Comparison of ENCODE assay signal across 8 cellular contexts in the genomic region with DNA sequence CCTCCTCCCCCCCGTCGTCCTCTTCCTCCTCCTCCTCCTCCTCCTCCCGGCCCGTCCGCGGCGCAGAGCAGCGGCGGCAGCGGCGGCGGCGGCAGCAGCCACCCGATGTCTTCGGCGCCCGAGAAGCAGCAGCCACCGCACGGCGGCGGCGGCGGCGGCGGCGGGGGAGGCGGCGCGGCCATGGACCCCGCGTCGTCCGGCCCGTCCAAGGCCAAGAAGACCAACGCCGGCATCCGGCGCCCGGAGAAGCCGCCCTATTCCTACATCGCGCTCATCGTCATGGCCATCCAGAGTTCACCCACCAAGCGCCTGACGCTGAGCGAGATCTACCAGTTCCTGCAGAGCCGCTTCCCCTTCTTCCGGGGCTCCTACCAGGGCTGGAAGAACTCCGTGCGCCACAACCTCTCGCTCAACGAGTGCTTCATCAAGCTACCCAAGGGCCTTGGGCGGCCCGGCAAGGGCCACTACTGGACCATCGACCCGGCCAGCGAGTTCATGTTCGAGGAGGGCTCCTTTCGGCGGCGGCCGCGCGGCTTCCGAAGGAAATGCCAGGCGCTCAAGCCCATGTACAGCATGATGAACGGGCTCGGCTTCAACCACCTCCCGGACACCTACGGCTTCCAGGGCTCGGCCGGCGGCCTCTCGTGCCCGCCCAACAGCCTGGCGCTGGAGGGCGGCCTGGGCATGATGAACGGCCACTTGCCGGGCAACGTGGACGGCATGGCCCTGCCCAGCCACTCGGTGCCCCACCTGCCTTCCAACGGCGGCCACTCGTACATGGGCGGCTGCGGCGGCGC. TPM values are rescaled to one million over a fixed set of nuclear protein-coding genes. Genes with fewer than 3 reads are reported as not detected.
DNase-seq lines count a peak whose midpoint lies in the region; ATAC-seq, FAIRE-seq and TF ChIP-seq lines count a peak whose summit lies in the region.

TSS of gene FOXF1 (plus strand) at position 63 of the 797 bp plus-strand sequence. CDS start at position 106, 43 bp downstream.

- H3K27ac ChIP-seq in AG04450 (ENCODE audit: low read depth, low read length) (peak within 1 kb of the TSS; percentile 97), cingulate gyrus (ENCODE audit: low read depth, low read length) (peak within 1 kb of the TSS; percentile 54)

- no peaks in the 10 kb centered on the region for H3K27me3 ChIP-seq in AG04450 (ENCODE audit: control insufficient read depth, insufficient read depth, low read length)

- H3K27me3 Mint-ChIP-seq in mesothelial cell of epicardium (ENCODE audit: low read depth), result peaks cover 90% of the 10 kb centered on the region

- ATAC-seq in HG03159 (IDR thresholded peaks at IDR 0.05; ENCODE audit: unreplicated experiment), result no peak

- POLR2A ChIA-PET in AG04450 (lab: Yijun Ruan, JAX), result interaction anchor here (0.5 to 2.6 kb wide), 14 partner anchors 8 to 488 kb away, joined by 3 to 20 read pairs (median 4); no protein-coding TSS in a partner anchor

- peak; percentile 69 for DNase-seq in AG04450 (ENCODE audit: low read depth, low spot score)
- no peak for DNase-seq in HTR-8/SVneo (ENCODE audit: insufficient read length, low spot score)
- no peak for DNase-seq in mesothelial cell of epicardium (ENCODE audit: low spot score in 2 of 2, unreplicated experiment in 2 of 2)
- no peak for DNase-seq in GDM1 (lab: John Stamatoyannopoulos, UW)
- no peak for DNase-seq in NCI-H2107 (lab: John Stamatoyannopoulos, UW)
- DNase-seq in anterior cingulate cortex (lab: John Stamatoyannopoulos, UW), result no peak

- CTCF ChIA-PET in AG04450 (lab: Charles Lee), result interaction anchor here (0.6 kb wide), 1 partner anchor 83 kb away, joined by 3 read pairs; no protein-coding TSS in a partner anchor

- TF ChIP-seq CTCF in AG04450 (IDR thresholded peaks at IDR 0.05; ENCODE audit: low read depth, low read length) (no peak), mesothelial cell of epicardium (IDR thresholded peaks at IDR 0.05; ENCODE audit: unreplicated experiment) (no peak)

- no peaks in the 10 kb centered on the region for H3K36me3 Mint-ChIP-seq in mesothelial cell of epicardium

- peak within 1 kb of the TSS; percentile 64 for H3K27ac Mint-ChIP-seq in mesothelial cell of epicardium

- H3K4me1 Mint-ChIP-seq in mesothelial cell of epicardium, result peaks cover 21% of the 10 kb centered on the region

- FAIRE-seq in HTR-8/SVneo (lab: Jason Lieb, UNC), result peak; percentile 63

- peaks cover 18% of the 10 kb centered on the region; the same call in 1 of the 2 replicates for H3K9me3 ChIP-seq in AG04450 (ENCODE audit: control insufficient read depth, insufficient read depth, low read length)

- peak within 1 kb of the TSS; percentile 98 for H3K4me3 ChIP-seq in AG04450 (ENCODE audit: low read depth, low read length)

- H3K9me3 Mint-ChIP-seq in mesothelial cell of epicardium, result no peaks in the 10 kb centered on the region

- peak within 1 kb of the TSS; percentile 70 for H3K4me3 Mint-ChIP-seq in mesothelial cell of epicardium

RNA-seq across cellular contexts. Expression of gene FOXF1, which starts in this region (rescaled TPM):
- polyA plus RNA-seq in AG04450 (2011; rRNA removed), result 61.0 and 65.1 TPM in 2 replicates
- polyA minus RNA-seq in AG04450 (2011; rRNA and poly(A)+ RNA removed), result 56.9 and 66.0 TPM in 2 replicates
- total RNA-seq in mesothelial cell of epicardium, result 1.9 to 2.6 TPM (median 1.9 TPM) in 3 replicates
